17 cellular contexts compared by ENCODE assay signal in genomic region chr2:120791961-120792295, GRCh38. TPM values are rescaled to one million over a fixed set of nuclear protein-coding genes. Genes with fewer than 3 reads are reported as not detected.
DNase-seq lines count a peak whose midpoint lies in the region; ATAC-seq, FAIRE-seq and TF ChIP-seq lines count a peak whose summit lies in the region.
"Had no signal": no experiment of that assay in that cellular context is flagged by ENCODE, and none has a peak within 500 bp of the region (broad histone marks: within the 10 kb centered on the region; RNA-seq: fewer than 3 reads in every experiment).

No MANE protein-coding gene starts in this region.

- no TSS peak for BruUV-seq in HepG2 (replicated peaks; lab: Mats Ljungman, UMichigan)

- H3K9me3 ChIP-seq in heart right ventricle (no peaks in the 10 kb centered on the region), HepG2 (ENCODE audit: low read length) (no peaks in the 10 kb centered on the region)
- H3K9me3 ChIP-seq: BLaER1, gastroesophageal sphincter had no signal

- H4K20me1 ChIP-seq in HepG2 (ENCODE audit: insufficient read depth, low read length): no peaks in the 10 kb centered on the region; the same call in 1 of the 2 replicates
- H4K20me1 ChIP-seq: BLaER1 had no signal

- no peaks in the 10 kb centered on the region for H3K9me3 Mint-ChIP-seq in mesothelial cell of epicardium
- H3K9me3 Mint-ChIP-seq: T-helper 1 cell treated with Interleukin-12 subunit alpha and Interleukin-12 subunit beta and Interleukin-4 antibody, amounts not matched to agents 30 μg/mL and 1 μg/mL, for 36 hours had no signal

- WGBS in heart right ventricle, 2 donors: 79 to 80% methylated on average over 11 of the region's 11 CpGs
- 24% methylated on average over 9 of the region's 11 CpGs for WGBS in HepG2 (ENCODE audit: low lambda C conversion rate)

- H3K36me3 Mint-ChIP-seq in mesothelial cell of epicardium: peaks cover 3% of the 10 kb centered on the region
- H3K36me3 Mint-ChIP-seq: activated naive CD8-positive, alpha-beta T cell had no signal

- TF ChIP-seq RAD21 in Ishikawa (IDR thresholded peaks at IDR 0.05; ENCODE audit: low read depth) (no peak), HepG2 (CRISPR knock-in tag; IDR thresholded peaks at IDR 0.05) (no peak)

- ATAC-seq in heart right ventricle: no peak
- no peak for ATAC-seq in HepG2
- ATAC-seq in GM21367 (IDR thresholded peaks at IDR 0.05; ENCODE audit: unreplicated experiment): no peak
- ATAC-seq: gastroesophageal sphincter had no signal

- peak; percentile 64; the same call in 1 of the 2 replicates for TF ChIP-seq EP300 in Ishikawa (IDR thresholded peaks at IDR 0.05; ENCODE audit: borderline replicate concordance)
- no peak for TF ChIP-seq EP300 in HepG2 (IDR thresholded peaks at IDR 0.05; ENCODE audit: low read depth in 2 of 2, low read length in 2 of 2)
- TF ChIP-seq EP300 in HepG2 (CRISPR knock-in tag; IDR thresholded peaks at IDR 0.05; ENCODE audit: borderline replicate concordance): no peak

- peaks cover 57% of the 10 kb centered on the region for H3K4me1 Mint-ChIP-seq in mesothelial cell of epicardium

- no peaks in the 10 kb centered on the region for H3K27me3 Mint-ChIP-seq in mesothelial cell of epicardium (ENCODE audit: low read depth)
- H3K27me3 Mint-ChIP-seq: activated naive CD8-positive, alpha-beta T cell had no signal

- H3K27me3 ChIP-seq in bronchial epithelial cell (ENCODE audit: control insufficient read depth, insufficient read depth, low read length) (no peaks in the 10 kb centered on the region), heart right ventricle (peaks cover 0 to 5% (median 0%) of the 10 kb centered on the region in 7 donors), HepG2 (ENCODE audit: control insufficient read depth in 1 of 2, insufficient read depth in 2 of 2, low read length in 2 of 2) (peaks cover 8 to 72% of the 10 kb centered on the region in 2 experiments; a peak in 4 of 5 replicates)
- H3K27me3 ChIP-seq: BLaER1, gastroesophageal sphincter had no signal

- intact Hi-C loops in heart right ventricle (cut with DNase I): no loop called here
- intact Hi-C loops in HepG2 (cut with micrococcal nuclease; ENCODE audit: unreplicated experiment): no loop called here

- H3K4me3 ChIP-seq in bronchial epithelial cell (ENCODE audit: low read depth, low read length) (no peak overlapping the region), heart right ventricle (no peak overlapping the region), HepG2 (replicated peaks in 1 of 3; ENCODE audit: insufficient read depth in 1 of 3, low read depth in 2 of 3, low read length in 3 of 3) (no peak overlapping the region)
- H3K4me3 ChIP-seq: BLaER1, gastroesophageal sphincter had no signal

- H3K4me3 Mint-ChIP-seq in mesothelial cell of epicardium: no peak overlapping the region
- H3K4me3 Mint-ChIP-seq: activated naive CD8-positive, alpha-beta T cell; T-helper 1 cell treated with Interleukin-12 subunit alpha and Interleukin-12 subunit beta and Interleukin-4 antibody, amounts not matched to agents 30 μg/mL and 1 μg/mL, for 36 hours had no signal

- FAIRE-seq in bronchial epithelial cell (lab: Jason Lieb, UNC) (peak; percentile 96), HepG2 (lab: Jason Lieb, UNC) (no peak)

- H3K79me2 ChIP-seq in HepG2 (ENCODE audit: insufficient read depth, low read length): no peaks in the 10 kb centered on the region

- peak; percentile 55 for DNase-seq in ELR (ENCODE audit: low read depth)
- DNase-seq in bronchial epithelial cell (ENCODE audit: low read depth): peak; percentile 84
- DNase-seq in mesothelial cell of epicardium (ENCODE audit: low spot score in 2 of 2, unreplicated experiment in 2 of 2): no peak
- DNase-seq in heart right ventricle: no peak
- DNase-seq in HepG2 (ENCODE audit: low spot score): no peak
- no peak for DNase-seq in RPMI8226
- DNase-seq: activated T-cell treated with anti-CD3 and anti-CD28 coated beads for 4 hours; central memory CD4-positive, alpha-beta T cell; H7; NCI-H1436 treated with DMSO at 0.1 percent for 48 hours; NCI-H524 treated with DMSO at 0.1 percent for 48 hours had no signal

- POLR2A ChIA-PET in HepG2 (lab: Yijun Ruan, JAX): no interaction called here

- H3K36me3 ChIP-seq in bronchial epithelial cell (ENCODE audit: control insufficient read depth, insufficient read depth, low read length) (no peaks in the 10 kb centered on the region), heart right ventricle (no peaks in the 10 kb centered on the region), HepG2 (replicated peaks in 1 of 2; ENCODE audit: control insufficient read depth in 1 of 2, insufficient read depth in 2 of 2, low read length in 2 of 2) (no peaks in the 10 kb centered on the region)
- H3K36me3 ChIP-seq: BLaER1, gastroesophageal sphincter had no signal

- H3K27ac ChIP-seq in heart right ventricle (no peak overlapping the region), HepG2 (ENCODE audit: extremely low read length, insufficient read depth, low read length) (no peak overlapping the region)
- H3K27ac ChIP-seq: BLaER1, gastroesophageal sphincter had no signal

- CTCF ChIA-PET in HepG2 (lab: Yijun Ruan, JAX; ENCODE audit: low intra/inter-chr PET ratio, low total read pairs): no interaction called here

- H3K4me2 ChIP-seq in HepG2 (ENCODE audit: low read depth, low read length): no peak overlapping the region
- H3K4me2 ChIP-seq: BLaER1 had no signal

- TF ChIP-seq CTCF in bronchial epithelial cell (IDR thresholded peaks at IDR 0.05; ENCODE audit: insufficient read depth, low read length, severe bottlenecking) (no peak), mesothelial cell of epicardium (IDR thresholded peaks at IDR 0.05; ENCODE audit: unreplicated experiment) (no peak), heart right ventricle (IDR thresholded peaks at IDR 0.05) (no peak), HepG2 (CRISPR knock-in tag; IDR thresholded peaks at IDR 0.05) (no peak)

- no peak overlapping the region for H2AFZ ChIP-seq in HepG2 (ENCODE audit: low read length)

- H3K27ac Mint-ChIP-seq in mesothelial cell of epicardium: peak overlapping the region; percentile 63
- H3K27ac Mint-ChIP-seq: activated naive CD8-positive, alpha-beta T cell; T-helper 1 cell treated with Interleukin-12 subunit alpha and Interleukin-12 subunit beta and Interleukin-4 antibody, amounts not matched to agents 30 μg/mL and 1 μg/mL, for 36 hours had no signal

- no peak overlapping the region for H3K9ac ChIP-seq in HepG2 (ENCODE audit: insufficient read depth, low read depth, low read length)
- H3K9ac ChIP-seq: BLaER1 had no signal

- no peak for TF ChIP-seq POLR2A in HepG2 (IDR thresholded peaks at IDR 0.05; ENCODE audit: insufficient read depth in 1 of 2, low read depth in 2 of 2, low read length in 2 of 2)

- in situ Hi-C loops in HepG2 (cut with HindIII; ENCODE audit: extremely low pct_ligation_motif_present, low pct_unique_long_range_greater_than_20kb): no loop called here

- H3K4me1 ChIP-seq in heart right ventricle: peaks cover 0 to 9% (median 0%) of the 10 kb centered on the region in 9 donors
- H3K4me1 ChIP-seq in HepG2 (ENCODE audit: insufficient read depth, low read length): peaks cover 17% of the 10 kb centered on the region

TF ChIP-seq in Ishikawa, 13 proteins besides CTCF, POLR2A, EP300 and RAD21 (continues in another document):
- TF ChIP-seq TEAD4 (IDR thresholded peaks at IDR 0.05): peak; percentile 55
- TF ChIP-seq EGR1 (IDR thresholded peaks at IDR 0.05): no peak
- TF ChIP-seq MAX (IDR thresholded peaks at IDR 0.05): peak; percentile 79
- no peak for TF ChIP-seq YY1 (IDR thresholded peaks at IDR 0.05; ENCODE audit: low read depth)
- TF ChIP-seq FOXM1 (IDR thresholded peaks at IDR 0.05; ENCODE audit: borderline replicate concordance, low read depth): no peak

TF ChIP-seq in HepG2, 621 proteins besides CTCF, POLR2A, EP300 and RAD21 (continues in another document):
- TF ChIP-seq ZNF563 (CRISPR knock-in tag; IDR thresholded peaks at IDR 0.05) (no peak), TFE3 (CRISPR knock-in tag; IDR thresholded peaks at IDR 0.05) (no peak)

RNA-seq across cellular contexts. Expression of gene GLI2, which starts 56.3 kb away (rescaled TPM):
- total RNA-seq in bronchial epithelial cell (under 0.01 and 0.26 TPM in 2 replicates), mesothelial cell of epicardium (65.3 to 67.0 TPM (median 65.6 TPM) in 3 replicates), heart right ventricle (1 to 10 TPM in 8 of 10 donors, under 1 TPM in 2; 0.39 to 1.7 (median 1.0) TPM), HepG2 (2016; rRNA removed; fragmentation: Illumina TruSeq; extraction: Trizol) (not detected in 2 replicates)
- polyA plus RNA-seq in heart right ventricle (under 1 TPM; 0.37 to 0.80 TPM), HepG2 (2011; rRNA removed) (not detected in 2 replicates)
- total RNA-seq in HepG2 (2016; cell fraction: cytosol; rRNA removed; fragmentation: Illumina TruSeq; extraction: Trizol; ENCODE audit: low read depth): not detected in 2 replicates
- total RNA-seq in HepG2 (2016; cell fraction: insoluble cytoplasmic fraction; rRNA removed; fragmentation: Illumina TruSeq; extraction: Trizol): not detected in 2 replicates
- total RNA-seq in HepG2 (2016; cell fraction: membrane; rRNA removed; fragmentation: Illumina TruSeq; extraction: Trizol): not detected in 2 replicates
- not detected in 2 replicates for total RNA-seq in HepG2 (2016; cell fraction: nucleus; rRNA removed; fragmentation: Illumina TruSeq; extraction: Trizol)
- not detected in 2 replicates for polyA plus RNA-seq in HepG2 (2011; cell fraction: cytosol; rRNA removed)
- not detected in 2 replicates for polyA plus RNA-seq in HepG2 (2011; cell fraction: nucleus; rRNA removed)
- not detected in 2 replicates for polyA plus RNA-seq in HepG2 (2012)
- not detected in 2 replicates for polyA plus RNA-seq in HepG2 (2016; cell fraction: cytosol; fragmentation: Illumina TruSeq; extraction: Trizol; ENCODE audit: low read depth)
- not detected in 2 replicates for polyA plus RNA-seq in HepG2 (2016; cell fraction: insoluble cytoplasmic fraction; fragmentation: Illumina TruSeq; extraction: Trizol; ENCODE audit: low read depth)
- not detected in 2 replicates for polyA plus RNA-seq in HepG2 (2016; cell fraction: membrane; fragmentation: Illumina TruSeq; extraction: Trizol; ENCODE audit: low read depth)
- polyA plus RNA-seq in HepG2 (2016; cell fraction: nucleus; fragmentation: Illumina TruSeq; extraction: Trizol; ENCODE audit: insufficient read depth, low read depth): not detected in 2 replicates
- polyA minus RNA-seq in HepG2 (2011; rRNA and poly(A)+ RNA removed; ENCODE audit: low replicate concordance): 0.98 TPM in 1 of 2 replicates, not detected in the other
- not detected in 2 replicates for polyA minus RNA-seq in HepG2 (2011; cell fraction: cytosol; rRNA and poly(A)+ RNA removed)
- not detected in 2 replicates for polyA minus RNA-seq in HepG2 (2011; cell fraction: nucleus; rRNA and poly(A)+ RNA removed)

Comparison
In these comparisons a context has a peak if more than half of its experiments do, and no peak if none do; other contexts are left out.
1. DNase-seq: peak in ELR (single experiment) and bronchial epithelial cell (single experiment); none in mesothelial cell of epicardium (0 of 2), heart right ventricle (0 of 2), HepG2 (single experiment) and RPMI8226 (single experiment).
2. RNA of gene GLI2, which starts 56.3 kb away (total RNA-seq): 65.3 to 67.0 TPM in mesothelial cell of epicardium; 0.39 to 1.7 TPM in heart right ventricle, under 0.01 to 0.26 TPM in bronchial epithelial cell and not detected in HepG2; every median in the first group is over 10 times any median in the second.